ENCODE assay signal across 8 cellular contexts in genomic region chr7:5365976-5366625, GRCh38. TPM values are rescaled to one million over a fixed set of nuclear protein-coding genes. Genes with fewer than 3 reads are reported as not detected.
DNase-seq lines count a peak whose midpoint lies in the region; ATAC-seq and TF ChIP-seq lines count a peak whose summit lies in the region.
"Not testable (repeated sequence)": the region's sequence is repeated elsewhere in the genome, so short reads cannot be mapped to it uniquely, and the experiment has no call there.

No MANE protein-coding gene starts in this region.

- not testable (repeated sequence) for H3K27me3 ChIP-seq in SK-N-SH (ENCODE audit: insufficient read depth); neural progenitor cell

- peak; percentile 82 for ATAC-seq in stimulated activated naive CD8-positive, alpha-beta T cell treated with anti-CD3 and anti-CD28 coated beads, Interleukin-15, amount 100 ng/mL, for 72 hours

- not testable (repeated sequence) for H3K4me1 ChIP-seq in HEK293 (ENCODE audit: control insufficient read depth, insufficient read depth, low read length); SK-N-SH (ENCODE audit: control insufficient read depth in 1 of 2, insufficient read depth in 2 of 2, low read depth in 1 of 2, low read length in 1 of 2); neural progenitor cell

- H3K4me3 Mint-ChIP-seq in neural progenitor cell; stimulated activated naive CD8-positive, alpha-beta T cell treated with anti-CD3 and anti-CD28 coated beads, Interleukin-15, amount 100 ng/mL, for 72 hours: not testable (repeated sequence)

- POLR2A ChIA-PET in HEK293 (lab: Yijun Ruan, JAX), result interaction anchor here (0.5 to 1.4 kb wide), 4 partner anchors 28 to 448 kb away, joined by 3 to 7 read pairs (median 4); no protein-coding TSS in a partner anchor
- POLR2A ChIA-PET in SK-N-SH (lab: Yijun Ruan, JAX), result interaction anchor here (1.8 kb wide), 1 partner anchor 56 kb away, joined by 6 read pairs; no protein-coding TSS in a partner anchor

- H3K4me2 ChIP-seq in SK-N-SH, neural progenitor cell: not testable (repeated sequence)

- H3K36me3 ChIP-seq in HEK293 (ENCODE audit: control insufficient read depth in 2 of 2, insufficient read depth in 1 of 2, low read length in 2 of 2) (peaks cover 11 to 27% of the 10 kb centered on the region in 2 experiments; a peak in 2 of 3 replicates), SK-N-SH (replicated peaks in 1 of 2; ENCODE audit: control insufficient read depth in 1 of 2, insufficient read depth in 2 of 2, low read length in 1 of 2) (peaks cover 20 to 35% of the 10 kb centered on the region in 2 experiments)
- H3K36me3 ChIP-seq in neural progenitor cell, result not testable (repeated sequence)

- H3K79me2 ChIP-seq in SK-N-SH (ENCODE audit: insufficient read depth), result peaks cover 97% of the 10 kb centered on the region
- not testable (repeated sequence) for H3K79me2 ChIP-seq in neural progenitor cell (ENCODE audit: low read depth)

- not testable (repeated sequence) for H3K9me3 Mint-ChIP-seq in neural progenitor cell; stimulated activated naive CD8-positive, alpha-beta T cell treated with anti-CD3 and anti-CD28 coated beads, Interleukin-15, amount 100 ng/mL, for 72 hours

- peak; percentile 96 for TF ChIP-seq RAD21 in SK-N-SH (IDR thresholded peaks at IDR 0.05; ENCODE audit: low read length)

- not testable (repeated sequence) for H3K27me3 Mint-ChIP-seq in neural progenitor cell (ENCODE audit: insufficient read depth, low read depth); stimulated activated naive CD8-positive, alpha-beta T cell treated with anti-CD3 and anti-CD28 coated beads, Interleukin-15, amount 100 ng/mL, for 72 hours

- TF ChIP-seq CTCF in HEK293 (tag by site-specific recombination; IDR thresholded peaks at IDR 0.05) (peak; percentile 34; the same call in 1 of the 2 replicates), SK-N-SH (IDR thresholded peaks at IDR 0.05) (peak; percentile 99), foreskin fibroblast (IDR thresholded peaks at IDR 0.05; ENCODE audit: low read depth, low read length) (peak; percentile 83), neural progenitor cell (IDR thresholded peaks at IDR 0.05) (peak; percentile 85)

- H3K4me3 ChIP-seq in HEK293 (ENCODE audit: low read depth, low read length); SK-N-SH (ENCODE audit: low read depth in 2 of 2, low read length in 1 of 2); foreskin fibroblast (ENCODE audit: low read depth in 1 of 2, low read length in 2 of 2); neural progenitor cell: not testable (repeated sequence)

- H3F3A ChIP-seq in SK-N-SH (replicated peaks; ENCODE audit: insufficient read depth), result peaks cover 18% of the 10 kb centered on the region
- not testable (repeated sequence) for H3F3A ChIP-seq in neural progenitor cell (ENCODE audit: low read depth)

- not testable (repeated sequence) for H3K27ac Mint-ChIP-seq in neural progenitor cell; stimulated activated naive CD8-positive, alpha-beta T cell treated with anti-CD3 and anti-CD28 coated beads, Interleukin-15, amount 100 ng/mL, for 72 hours

- H3K36me3 Mint-ChIP-seq in neural progenitor cell, result peaks cover 12% of the 10 kb centered on the region

- not testable (repeated sequence) for TF ChIP-seq EP300 in SK-N-SH (IDR thresholded peaks at IDR 0.05; ENCODE audit: borderline replicate concordance in 1 of 2, low read depth in 1 of 2, low read length in 1 of 2)

- not testable (repeated sequence) for H3K27ac ChIP-seq in HEK293 (ENCODE audit: extremely low read depth, low read depth, low read length); SK-N-SH (ENCODE audit: low read depth in 2 of 2, low read length in 1 of 2); neural progenitor cell

- WGBS in SK-N-SH (ENCODE audit: low lambda C conversion rate), result 81% methylated on average over 12 of the region's 12 CpGs

- not testable (repeated sequence) for H2AFZ ChIP-seq in SK-N-SH (ENCODE audit: low read depth); neural progenitor cell (replicated peaks)

- peaks cover 96% of the 10 kb centered on the region for H4K20me1 ChIP-seq in SK-N-SH (ENCODE audit: insufficient read depth)
- peaks cover 56% of the 10 kb centered on the region for H4K20me1 ChIP-seq in neural progenitor cell (ENCODE audit: low read depth)

- H3K9me3 ChIP-seq in HEK293 (ENCODE audit: control insufficient read depth, insufficient read depth, low read depth, low read length); SK-N-SH; neural progenitor cell (ENCODE audit: low read depth): not testable (repeated sequence)

- peaks cover 11% of the 10 kb centered on the region for H3K4me1 Mint-ChIP-seq in neural progenitor cell
- peaks cover 38% of the 10 kb centered on the region for H3K4me1 Mint-ChIP-seq in stimulated activated naive CD8-positive, alpha-beta T cell treated with anti-CD3 and anti-CD28 coated beads, Interleukin-15, amount 100 ng/mL, for 72 hours

- CTCF ChIA-PET in HEK293 (lab: Yijun Ruan, JAX) (interaction anchor here (0.5 to 3.2 kb wide), 23 partner anchors 9 to 629 kb away, joined by 3 to 27 read pairs (median 4); no protein-coding TSS in a partner anchor), SK-N-SH (lab: Yijun Ruan, JAX) (interaction anchor here (0.6 to 7.9 kb wide), 52 partner anchors 10 to 344 kb away, joined by 3 to 150 read pairs (median 4); no protein-coding TSS in a partner anchor)

- not testable (repeated sequence) for H3K9ac ChIP-seq in SK-N-SH, neural progenitor cell

- DNase-seq in DMS79 treated with DMSO at 0.1 percent for 48 hours (lab: John Stamatoyannopoulos, UW) (peak; percentile 53), NCI-H1417 treated with DMSO at 0.1 percent for 48 hours (lab: John Stamatoyannopoulos, UW) (peak; percentile 6), SK-N-SH (peak; percentile 95), foreskin fibroblast (peak; percentile 69 to 85), neural progenitor cell (ENCODE audit: low spot score) (peak; percentile 82)
- peak; percentile 85 for DNase-seq in activated effector memory CD4-positive, alpha-beta T cell treated with anti-CD3 and anti-CD28 coated beads, Interleukin-2, amount 50 U/mL, for 16 hours
- DNase-seq in stimulated activated naive CD8-positive, alpha-beta T cell treated with anti-CD3 and anti-CD28 coated beads, Interleukin-15, amount 100 ng/mL, for 72 hours, result peak; percentile 64 to 68

- H3K9me2 ChIP-seq in SK-N-SH, result not testable (repeated sequence)

TF ChIP-seq in HEK293, 187 proteins besides CTCF, POLR2A, EP300 and RAD21 (continues in another document):
- TF ChIP-seq ZNF654 (tag by site-specific recombination; IDR thresholded peaks at IDR 0.05; ENCODE audit: low read depth), result peak; percentile 90
- peak; percentile 40; the same call in 1 of the 2 replicates for TF ChIP-seq ZEB2 (tag by site-specific recombination; IDR thresholded peaks at IDR 0.05)
- TF ChIP-seq GLIS1 (tag by site-specific recombination; IDR thresholded peaks at IDR 0.05), result peak; percentile 87
- TF ChIP-seq ZIC2 (tag by site-specific recombination; IDR thresholded peaks at IDR 0.05), result peak; percentile 61
- peak; percentile 58 for TF ChIP-seq PATZ1 (tag by site-specific recombination; IDR thresholded peaks at IDR 0.05)

TF ChIP-seq in SK-N-SH, 30 proteins besides CTCF, POLR2A, EP300 and RAD21:
- TF ChIP-seq SIN3A (IDR thresholded peaks at IDR 0.05; ENCODE audit: borderline replicate concordance, low read depth, low read length) (peak; percentile 70; the same call in 1 of the 2 replicates), SMC3 (IDR thresholded peaks at IDR 0.05; ENCODE audit: low read depth, low read length) (peak; percentile 91), PBX3 (IDR thresholded peaks at IDR 0.05) (peak; percentile 55), MXI1 (IDR thresholded peaks at IDR 0.05; ENCODE audit: low read depth, low read length) (peak; percentile 72; the same call in 1 of the 2 replicates), MAX (IDR thresholded peaks at IDR 0.05; ENCODE audit: low read depth) (0 out of 2 replicates have a peak, but pooled peaks have one; percentile 34)

RNA-seq across cellular contexts. Expression of gene TNRC18, which starts 57.5 kb away (rescaled TPM):
- polyA plus RNA-seq in SK-N-SH (2012; rRNA removed), result 19.9 and 34.4 TPM in 2 replicates
- polyA plus RNA-seq in SK-N-SH (2012; cell fraction: cytosol; rRNA removed), result 20.4 and 25.5 TPM in 2 replicates
- polyA plus RNA-seq in SK-N-SH (2012; cell fraction: nucleus; rRNA removed), result 78.0 and 126 TPM in 2 replicates
- total RNA-seq in neural progenitor cell (ENCODE audit: low replicate concordance), result 16.1 and 27.2 TPM in 2 replicates

Comparison
In these comparisons a context has a peak if more than half of its experiments do, and no peak if none do; other contexts are left out.
1. DNase-seq: peak in every context shown above with its lines; median percentile 95 in SK-N-SH; 85 in activated effector memory CD4-positive, alpha-beta T cell treated with anti-CD3 and anti-CD28 coated beads, Interleukin-2, amount 50 U/mL, for 16 hours; 82 in neural progenitor cell; 77 in foreskin fibroblast; 66 in stimulated activated naive CD8-positive, alpha-beta T cell treated with anti-CD3 and anti-CD28 coated beads, Interleukin-15, amount 100 ng/mL, for 72 hours; 53 in DMS79 treated with DMSO at 0.1 percent for 48 hours; 6 in NCI-H1417 treated with DMSO at 0.1 percent for 48 hours.
2. CTCF ChIP-seq: peak in every context shown above with its lines; median percentile 99 in SK-N-SH; 85 in neural progenitor cell; 83 in foreskin fibroblast; 34 in HEK293.